Comparison of ENCODE assay signal across 18 cellular contexts in genomic region chr10:125683063-125683462, GRCh38.
DNase-seq lines count a peak whose midpoint lies in the region; ATAC-seq and TF ChIP-seq lines count a peak whose summit lies in the region.
"Had no signal": no experiment of that assay in that cellular context is flagged by ENCODE, and none has a peak within 500 bp of the region (broad histone marks: within the 10 kb centered on the region; RNA-seq: fewer than 3 reads in every experiment).

Gene TEX36 (minus strand): TSS chr10:125683163. CDS start chr10:125682989, 174 bp downstream.

- POLR2A ChIA-PET in HEK293T (lab: Yijun Ruan, JAX), result no interaction called here

- H3K4me1 ChIP-seq in BLaER1 treated with 17β-estradiol and CSF1 and Interleukin-3, amounts not matched to agents 10 nM and 100 nM, result peaks cover 12 to 22% (median 16%) of the 10 kb centered on the region in 10 experiments
- H3K4me1 ChIP-seq: A549, Caco-2, HAP-1 had no signal

- H3K36me3 ChIP-seq in BLaER1 treated with 17β-estradiol and CSF1 and Interleukin-3, amounts not matched to agents 10 nM and 100 nM, result no peaks in the 10 kb centered on the region
- H3K36me3 ChIP-seq: HAP-1 had no signal

- no peak for ATAC-seq in HG03521 (IDR thresholded peaks at IDR 0.05; ENCODE audit: unreplicated experiment)
- ATAC-seq in activated naive CD8-positive, alpha-beta T cell treated with anti-CD3 and anti-CD28 coated beads, Interleukin-2, amount 50 U/mL, for 24 hours, result no peak
- ATAC-seq: A549, GM12878, GM23338 had no signal

- H3K27ac ChIP-seq in BLaER1 treated with 17β-estradiol and CSF1 and Interleukin-3, amounts not matched to agents 10 nM and 100 nM, result peak within 1 kb of the TSS in 1 of 11 experiments; percentile 14; a peak in 1 of 22 replicates
- H3K27ac ChIP-seq: A549 had no signal

- H3K4me3 ChIP-seq in BLaER1 treated with 17β-estradiol and CSF1 and Interleukin-3, amounts not matched to agents 10 nM and 100 nM, result no peak within 1 kb of the TSS
- H3K4me3 ChIP-seq: A549, GM12878, GM23338, HAP-1 had no signal

- H3K9me3 Mint-ChIP-seq in activated naive CD8-positive, alpha-beta T cell treated with anti-CD3 and anti-CD28 coated beads, Interleukin-2, amount 50 U/mL, for 24 hours, result peaks cover 6% of the 10 kb centered on the region
- H3K9me3 Mint-ChIP-seq: GM23338 had no signal

- no peaks in the 10 kb centered on the region for H3K36me3 Mint-ChIP-seq in activated naive CD8-positive, alpha-beta T cell treated with anti-CD3 and anti-CD28 coated beads, Interleukin-2, amount 50 U/mL, for 24 hours (ENCODE audit: low read depth)
- H3K36me3 Mint-ChIP-seq: CD4-positive, alpha-beta memory T cell had no signal

- peaks cover 10% of the 10 kb centered on the region for H3K27me3 Mint-ChIP-seq in activated naive CD8-positive, alpha-beta T cell treated with anti-CD3 and anti-CD28 coated beads, Interleukin-2, amount 50 U/mL, for 24 hours

- H3K9ac ChIP-seq in BLaER1 treated with 17β-estradiol and CSF1 and Interleukin-3, amounts not matched to agents 10 nM and 100 nM, result no peak within 1 kb of the TSS

- H3K27me3 ChIP-seq in BLaER1 treated with 17β-estradiol and CSF1 and Interleukin-3, amounts not matched to agents 10 nM and 100 nM, result no peaks in the 10 kb centered on the region

- peak within 1 kb of the TSS in 7 of 11 experiments; percentile 45 to 71 (median 57); a peak in 12 of 22 replicates for H3K4me2 ChIP-seq in BLaER1 treated with 17β-estradiol and CSF1 and Interleukin-3, amounts not matched to agents 10 nM and 100 nM
- H3K4me2 ChIP-seq: A549, GM23338 had no signal

- CTCF ChIA-PET in HEK293T (lab: Yijun Ruan, JAX), result interaction anchor here (1.4 kb wide), 1 partner anchor 8 kb away, joined by 7 read pairs; no protein-coding TSS in a partner anchor

- H3K4me1 Mint-ChIP-seq in activated naive CD8-positive, alpha-beta T cell treated with anti-CD3 and anti-CD28 coated beads, Interleukin-2, amount 50 U/mL, for 24 hours, result no peaks in the 10 kb centered on the region
- H3K4me1 Mint-ChIP-seq: CD4-positive, alpha-beta memory T cell; GM23338 had no signal

- peaks cover 8 to 18% (median 12%) of the 10 kb centered on the region in 11 experiments for H3K9me3 ChIP-seq in BLaER1 treated with 17β-estradiol and CSF1 and Interleukin-3, amounts not matched to agents 10 nM and 100 nM (replicated peaks in 1 of 11)
- H3K9me3 ChIP-seq: Caco-2, HAP-1 had no signal

- DNase-seq in HEK293T (ENCODE audit: extremely low spot score) (peak; percentile 6), iPS-NIHi7 (ENCODE audit: extremely low spot score) (peak; percentile 5), amniotic stem cell (lab: John Stamatoyannopoulos, UW) (no peak), NCI-H2081 (lab: John Stamatoyannopoulos, UW) (no peak)
- no peak for DNase-seq in activated naive CD8-positive, alpha-beta T cell treated with anti-CD3 and anti-CD28 coated beads, Interleukin-2, amount 50 U/mL, for 24 hours
- DNase-seq: 8988T; Caco-2; CD4-positive, alpha-beta memory T cell; DMS153; DMS79; EL; GDM1 had no signal

- H3K4me3 Mint-ChIP-seq in activated naive CD8-positive, alpha-beta T cell treated with anti-CD3 and anti-CD28 coated beads, Interleukin-2, amount 50 U/mL, for 24 hours, result no peak within 1 kb of the TSS
- H3K4me3 Mint-ChIP-seq: CD4-positive, alpha-beta memory T cell; GM23338 had no signal

- no peak within 1 kb of the TSS for H3K27ac Mint-ChIP-seq in activated naive CD8-positive, alpha-beta T cell treated with anti-CD3 and anti-CD28 coated beads, Interleukin-2, amount 50 U/mL, for 24 hours
- H3K27ac Mint-ChIP-seq: GM23338 had no signal

- H4K20me1 ChIP-seq in BLaER1 treated with 17β-estradiol and CSF1 and Interleukin-3, amounts not matched to agents 10 nM and 100 nM, result no peaks in the 10 kb centered on the region; a peak in 1 of 22 replicates

TF ChIP-seq in HEK293T, 16 proteins besides CTCF, POLR2A, EP300 and RAD21:
- TF ChIP-seq FOXA1 (IDR thresholded peaks at IDR 0.05) (no peak), LEF1 (IDR thresholded peaks at IDR 0.05; ENCODE audit: borderline replicate concordance) (no peak), BHLHE40 (IDR thresholded peaks at IDR 0.05; ENCODE audit: borderline replicate concordance) (no peak), SUZ12 (IDR thresholded peaks at IDR 0.05) (no peak), TARDBP (IDR thresholded peaks at IDR 0.05) (no peak), ARNT (IDR thresholded peaks at IDR 0.05) (no peak), FOXM1 (IDR thresholded peaks at IDR 0.05; ENCODE audit: borderline replicate concordance) (no peak), SP1 (IDR thresholded peaks at IDR 0.05) (no peak)

Comparison
In these comparisons a context has a peak if more than half of its experiments do, and no peak if none do; other contexts are left out.
1. DNase-seq: peak in HEK293T (single experiment) and iPS-NIHi7 (single experiment); none in amniotic stem cell (single experiment), NCI-H2081 (0 of 2) and activated naive CD8-positive, alpha-beta T cell treated with anti-CD3 and anti-CD28 coated beads, Interleukin-2, amount 50 U/mL, for 24 hours (single experiment).